Comparison of ENCODE assay signal across 1 cellular context in the genomic region with DNA sequence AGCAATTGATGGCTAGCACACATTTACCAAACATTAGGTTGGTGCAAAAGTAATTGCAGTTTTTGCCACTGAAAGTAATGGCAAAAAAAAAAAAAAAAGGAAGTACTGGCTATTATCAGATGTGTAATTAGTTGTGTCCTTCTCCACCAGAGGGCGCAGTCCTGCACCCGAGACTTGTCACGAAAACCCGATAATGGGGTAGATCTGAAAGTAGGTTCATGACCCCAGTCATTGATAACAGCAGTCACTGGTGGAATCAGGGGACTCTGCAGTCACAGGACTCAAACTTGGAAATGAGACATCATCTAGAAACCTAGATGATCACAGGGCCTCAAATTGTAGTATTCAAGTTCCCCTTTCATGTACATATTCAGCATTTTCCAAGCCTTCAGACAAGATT.
TF ChIP-seq lines count a peak whose summit lies in the region.

No MANE protein-coding gene starts in this region.

TF ChIP-seq in GM23338, 12 proteins besides CTCF, POLR2A, EP300 and RAD21 (continued from another document):
- TF ChIP-seq, protein P1, sequence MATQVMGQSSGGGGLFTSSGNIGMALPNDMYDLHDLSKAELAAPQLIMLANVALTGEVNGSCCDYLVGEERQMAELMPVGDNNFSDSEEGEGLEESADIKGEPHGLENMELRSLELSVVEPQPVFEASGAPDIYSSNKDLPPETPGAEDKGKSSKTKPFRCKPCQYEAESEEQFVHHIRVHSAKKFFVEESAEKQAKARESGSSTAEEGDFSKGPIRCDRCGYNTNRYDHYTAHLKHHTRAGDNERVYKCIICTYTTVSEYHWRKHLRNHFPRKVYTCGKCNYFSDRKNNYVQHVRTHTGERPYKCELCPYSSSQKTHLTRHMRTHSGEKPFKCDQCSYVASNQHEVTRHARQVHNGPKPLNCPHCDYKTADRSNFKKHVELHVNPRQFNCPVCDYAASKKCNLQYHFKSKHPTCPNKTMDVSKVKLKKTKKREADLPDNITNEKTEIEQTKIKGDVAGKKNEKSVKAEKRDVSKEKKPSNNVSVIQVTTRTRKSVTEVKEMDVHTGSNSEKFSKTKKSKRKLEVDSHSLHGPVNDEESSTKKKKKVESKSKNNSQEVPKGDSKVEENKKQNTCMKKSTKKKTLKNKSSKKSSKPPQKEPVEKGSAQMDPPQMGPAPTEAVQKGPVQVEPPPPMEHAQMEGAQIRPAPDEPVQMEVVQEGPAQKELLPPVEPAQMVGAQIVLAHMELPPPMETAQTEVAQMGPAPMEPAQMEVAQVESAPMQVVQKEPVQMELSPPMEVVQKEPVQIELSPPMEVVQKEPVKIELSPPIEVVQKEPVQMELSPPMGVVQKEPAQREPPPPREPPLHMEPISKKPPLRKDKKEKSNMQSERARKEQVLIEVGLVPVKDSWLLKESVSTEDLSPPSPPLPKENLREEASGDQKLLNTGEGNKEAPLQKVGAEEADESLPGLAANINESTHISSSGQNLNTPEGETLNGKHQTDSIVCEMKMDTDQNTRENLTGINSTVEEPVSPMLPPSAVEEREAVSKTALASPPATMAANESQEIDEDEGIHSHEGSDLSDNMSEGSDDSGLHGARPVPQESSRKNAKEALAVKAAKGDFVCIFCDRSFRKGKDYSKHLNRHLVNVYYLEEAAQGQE (IDR thresholded peaks at IDR 0.05; ENCODE audit: unreplicated experiment) = no peak
- TF ChIP-seq POLR2AphosphoS5 (IDR thresholded peaks at IDR 0.05; ENCODE audit: low read depth) (no peak), JUNB (IDR thresholded peaks at IDR 0.05; ENCODE audit: unreplicated experiment) (no peak), NANOG (IDR thresholded peaks at IDR 0.05; ENCODE audit: borderline replicate concordance) (no peak)
